In genomic region chr12:16165506-16165905, GRCh38 we compare ENCODE assay signal across 8 cellular contexts.
A peak's percentile ranks its signal among the peaks of the same experiment; 100 is the strongest.
DNase-seq lines count a peak whose midpoint lies in the region; TF ChIP-seq lines count a peak whose summit lies in the region.

No MANE protein-coding gene starts in this region.

- H3K4me1 ChIP-seq in OCI-LY3 (ENCODE audit: low read length) = 0 out of 2 replicates have a peak, but pooled peaks cover 6% of the 10 kb centered on the region
- no peaks in the 10 kb centered on the region for H3K4me1 ChIP-seq in ovary (ENCODE audit: insufficient read depth)

- intact Hi-C loops in ovary (cut with DNase I) = no loop called here

- no peaks in the 10 kb centered on the region for H4K20me1 ChIP-seq in OCI-LY3 (ENCODE audit: insufficient read depth, low read length)
- no peaks in the 10 kb centered on the region for H4K20me1 ChIP-seq in neural cell (ENCODE audit: insufficient read depth)

- DNase-seq in DMS53 treated with DMSO at 0.1 percent for 48 hours (lab: John Stamatoyannopoulos, UW; ENCODE audit: unreplicated experiment) (peak; percentile 93), epithelial cell of proximal tubule (ENCODE audit: low read depth) (no peak), cerebellar nuclear complex (lab: John Stamatoyannopoulos, UW) (no peak), ovary (no peak), GM19238 (ENCODE audit: insufficient read length, low spot score) (no peak)

- 2 to 5% (median 3%) methylated on average over 2 of the region's 2 CpGs for WGBS in ovary, 3 donors

- no peaks in the 10 kb centered on the region for H3F3A ChIP-seq in neural cell (ENCODE audit: insufficient read depth, low read length, poor library complexity, severe bottlenecking)

- TF ChIP-seq CTCF in OCI-LY3 (IDR thresholded peaks at IDR 0.05; ENCODE audit: low read depth, low read length) (peak; percentile 80), epithelial cell of proximal tubule (conservative IDR thresholded peaks at IDR 0.05; ENCODE audit: low read depth, low read length) (peak; percentile 75), neural cell (IDR thresholded peaks at IDR 0.05; ENCODE audit: poor library complexity, severe bottlenecking) (peak; percentile 83), ovary (IDR thresholded peaks at IDR 0.05) (no peak)

- H2AFZ ChIP-seq in OCI-LY3 (ENCODE audit: low read depth, low read length) (no peak overlapping the region), neural cell (ENCODE audit: low read depth, low read length) (no peak overlapping the region)

- TF ChIP-seq POLR2A in ovary (IDR thresholded peaks at IDR 0.05) = no peak

- no peak overlapping the region for H3K9ac ChIP-seq in OCI-LY3 (ENCODE audit: low read length)
- no peak overlapping the region for H3K9ac ChIP-seq in neural cell (ENCODE audit: low read length)

- peaks cover 22% of the 10 kb centered on the region for H3K27me3 ChIP-seq in OCI-LY3 (ENCODE audit: low read depth, low read length)
- H3K27me3 ChIP-seq in neural cell (ENCODE audit: insufficient read depth, low read depth, low read length) = no peaks in the 10 kb centered on the region
- H3K27me3 ChIP-seq in ovary = no peaks in the 10 kb centered on the region

- TF ChIP-seq EP300 in Ishikawa (IDR thresholded peaks at IDR 0.05; ENCODE audit: borderline replicate concordance) (no peak), neural cell (conservative IDR thresholded peaks at IDR 0.05; ENCODE audit: poor library complexity, severe bottlenecking) (no peak), ovary (IDR thresholded peaks at IDR 0.05) (no peak)

- H3K9me3 ChIP-seq in OCI-LY3 (ENCODE audit: insufficient read depth, low read length) (no peaks in the 10 kb centered on the region), neural cell (ENCODE audit: low read length) (no peaks in the 10 kb centered on the region), ovary (no peaks in the 10 kb centered on the region)

- H3K4me2 ChIP-seq in OCI-LY3 (ENCODE audit: low read length) = no peak overlapping the region
- H3K4me2 ChIP-seq in neural cell (ENCODE audit: low read length) = no peak overlapping the region

- H3K27ac ChIP-seq in OCI-LY3 (ENCODE audit: low read length) = no peak overlapping the region
- no peak overlapping the region for H3K27ac ChIP-seq in neural cell (ENCODE audit: low read length)
- H3K27ac ChIP-seq in ovary = no peak overlapping the region

- H3K79me2 ChIP-seq in OCI-LY3 (ENCODE audit: low read length) (no peaks in the 10 kb centered on the region), neural cell (replicated peaks; ENCODE audit: insufficient read depth, low read length) (no peaks in the 10 kb centered on the region)

- no peaks in the 10 kb centered on the region for H3K9me2 ChIP-seq in neural cell (ENCODE audit: insufficient read depth, low read length)

- TF ChIP-seq RAD21 in Ishikawa (IDR thresholded peaks at IDR 0.05; ENCODE audit: low read depth) = peak; percentile 90
- TF ChIP-seq RAD21 in neural cell (conservative IDR thresholded peaks at IDR 0.05) = peak; percentile 93

- H3K4me3 ChIP-seq in OCI-LY3 (ENCODE audit: low read length) (no peak overlapping the region), epithelial cell of proximal tubule (ENCODE audit: low read depth, low read length) (no peak overlapping the region), neural cell (ENCODE audit: low read length) (no peak overlapping the region), ovary (no peak overlapping the region)

- H3K36me3 ChIP-seq in OCI-LY3 (replicated peaks; ENCODE audit: low read depth, low read length) (no peaks in the 10 kb centered on the region), neural cell (ENCODE audit: insufficient read depth, low read length) (no peaks in the 10 kb centered on the region), ovary (no peaks in the 10 kb centered on the region)

TF ChIP-seq in Ishikawa, 13 proteins besides CTCF, POLR2A, EP300 and RAD21 (continues in another document):
- TF ChIP-seq FOXM1 (IDR thresholded peaks at IDR 0.05; ENCODE audit: borderline replicate concordance, low read depth) (no peak), REST (IDR thresholded peaks at IDR 0.05; ENCODE audit: low read depth) (no peak), TCF12 (IDR thresholded peaks at IDR 0.05; ENCODE audit: low read depth) (no peak), MAX (IDR thresholded peaks at IDR 0.05) (no peak), EGR1 (IDR thresholded peaks at IDR 0.05) (no peak), TEAD4 (IDR thresholded peaks at IDR 0.05) (no peak), CREB1 (IDR thresholded peaks at IDR 0.05; ENCODE audit: low read depth) (no peak), TAF1 (IDR thresholded peaks at IDR 0.05; ENCODE audit: low read depth) (no peak), YY1 (IDR thresholded peaks at IDR 0.05; ENCODE audit: low read depth) (no peak), NFIC (IDR thresholded peaks at IDR 0.05) (no peak), CEBPB (IDR thresholded peaks at IDR 0.05) (no peak)

TF ChIP-seq in neural cell, 6 proteins besides CTCF, POLR2A, EP300 and RAD21:
- TF ChIP-seq SMC3 (conservative IDR thresholded peaks at IDR 0.05; ENCODE audit: poor library complexity) (peak; percentile 89), TAF1 (IDR thresholded peaks at IDR 0.05; ENCODE audit: low read depth) (no peak)

Comparison
In these comparisons a context has a peak if more than half of its experiments do, and no peak if none do; other contexts are left out.
1. CTCF ChIP-seq: peak in OCI-LY3 (single experiment), epithelial cell of proximal tubule (single experiment) and neural cell (single experiment); none in ovary (0 of 3).